8 cellular contexts compared by ENCODE assay signal in the genomic region with DNA sequence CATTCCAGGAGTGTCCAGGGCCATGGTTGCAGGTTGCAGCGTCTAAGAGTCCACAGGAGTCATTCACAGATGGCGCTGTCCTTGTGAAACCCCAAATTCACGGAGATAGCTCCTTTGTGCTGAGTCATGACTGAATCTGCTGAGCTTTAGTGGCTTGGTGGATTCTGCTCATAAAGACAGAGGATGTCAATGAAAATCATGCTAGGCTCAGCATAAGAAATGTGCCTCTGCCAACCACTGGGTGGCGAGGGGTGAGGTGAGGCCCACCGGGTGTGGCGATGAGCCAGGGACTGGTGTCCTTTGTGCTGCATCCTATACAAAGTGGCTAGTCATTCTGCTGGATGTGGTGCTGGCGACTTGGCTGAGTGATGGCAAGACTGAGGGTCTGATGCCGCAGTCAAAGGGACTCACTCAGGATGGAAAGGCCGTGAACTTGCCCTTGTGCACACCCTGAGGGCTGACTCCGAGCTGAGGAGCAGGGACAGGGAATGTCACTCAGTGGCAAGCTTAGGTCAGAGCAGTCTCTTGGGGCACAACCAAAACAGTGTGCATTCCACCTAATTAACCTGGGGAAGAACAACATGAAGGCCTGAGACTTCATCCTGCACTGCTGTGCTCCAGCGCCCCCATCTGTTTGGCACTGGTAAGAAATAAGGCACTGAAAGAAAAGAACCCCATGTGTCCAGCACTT.
DNase-seq lines count a peak whose midpoint lies in the region; ATAC-seq lines count a peak whose summit lies in the region.

No MANE protein-coding gene starts in this region.

- no peaks in the 10 kb centered on the region for H3K27me3 Mint-ChIP-seq in activated naive CD4-positive, alpha-beta T cell treated with anti-CD3 and anti-CD28 coated beads for 36 hours (ENCODE audit: low read depth)
- no peaks in the 10 kb centered on the region for H3K27me3 Mint-ChIP-seq in memory B cell

- intact Hi-C loops in activated naive CD4-positive, alpha-beta T cell treated with anti-CD3 and anti-CD28 coated beads for 36 hours (cut with micrococcal nuclease), result loop anchor here (1.0 to 10.0 kb wide), 3 partner anchors 237 to 455 kb away; no protein-coding TSS in a partner anchor

- no peak overlapping the region for H3K27ac Mint-ChIP-seq in activated naive CD4-positive, alpha-beta T cell treated with anti-CD3 and anti-CD28 coated beads for 36 hours
- H3K27ac Mint-ChIP-seq in memory B cell, result no peak overlapping the region

- CTCF ChIA-PET in activated naive CD4-positive, alpha-beta T cell treated with anti-CD3 and anti-CD28 coated beads for 36 hours (lab: Charles Lee), result interaction anchor here (0.6 to 2.8 kb wide), 3 partner anchors 62 to 236 kb away, joined by 3 to 13 read pairs (median 6); no protein-coding TSS in a partner anchor

- peaks cover 12% of the 10 kb centered on the region for H3K36me3 Mint-ChIP-seq in activated naive CD4-positive, alpha-beta T cell treated with anti-CD3 and anti-CD28 coated beads for 36 hours (ENCODE audit: low read depth)
- H3K36me3 Mint-ChIP-seq in memory B cell, result peaks cover 16% of the 10 kb centered on the region

- peak; percentile 57 for DNase-seq in activated naive CD4-positive, alpha-beta T cell treated with anti-CD3 and anti-CD28 coated beads for 36 hours
- no peak for DNase-seq in activated naive CD4-positive, alpha-beta T cell (lab: John Stamatoyannopoulos, UW)
- peak; percentile 77 for DNase-seq in NCI-H1694 (lab: John Stamatoyannopoulos, UW)
- peak; percentile 70 for DNase-seq in amniotic epithelial cell (ENCODE audit: low read depth)
- no peak for DNase-seq in memory B cell (ENCODE audit: low spot score in 2 of 2)
- no peak for DNase-seq in NCI-H187 treated with DMSO at 0.1 percent for 48 hours (lab: John Stamatoyannopoulos, UW)
- no peak for DNase-seq in activated gamma-delta T cell (lab: John Stamatoyannopoulos, UW)

- no peaks in the 10 kb centered on the region for H3K9me3 Mint-ChIP-seq in activated naive CD4-positive, alpha-beta T cell treated with anti-CD3 and anti-CD28 coated beads for 36 hours
- H3K9me3 Mint-ChIP-seq in memory B cell, result peaks cover 2% of the 10 kb centered on the region

- no peak overlapping the region for H3K4me3 Mint-ChIP-seq in activated naive CD4-positive, alpha-beta T cell treated with anti-CD3 and anti-CD28 coated beads for 36 hours
- no peak overlapping the region for H3K4me3 Mint-ChIP-seq in memory B cell

- ATAC-seq in memory B cell (ENCODE audit: low read depth) (peak; percentile 48), GM21786 (IDR thresholded peaks at IDR 0.05; ENCODE audit: unreplicated experiment) (no peak)

- H3K4me1 Mint-ChIP-seq in activated naive CD4-positive, alpha-beta T cell treated with anti-CD3 and anti-CD28 coated beads for 36 hours (ENCODE audit: low read depth), result no peaks in the 10 kb centered on the region
- peaks cover 23% of the 10 kb centered on the region for H3K4me1 Mint-ChIP-seq in memory B cell

Comparison
In these comparisons a context has a peak if more than half of its experiments do, and no peak if none do; other contexts are left out.
1. DNase-seq: peak in activated naive CD4-positive, alpha-beta T cell treated with anti-CD3 and anti-CD28 coated beads for 36 hours (single experiment), NCI-H1694 (single experiment) and amniotic epithelial cell (single experiment); none in activated naive CD4-positive, alpha-beta T cell (0 of 4), memory B cell (0 of 2), NCI-H187 treated with DMSO at 0.1 percent for 48 hours (single experiment) and activated gamma-delta T cell (single experiment).